Comparison of ENCODE assay signal across 25 cellular contexts in the genomic region with DNA sequence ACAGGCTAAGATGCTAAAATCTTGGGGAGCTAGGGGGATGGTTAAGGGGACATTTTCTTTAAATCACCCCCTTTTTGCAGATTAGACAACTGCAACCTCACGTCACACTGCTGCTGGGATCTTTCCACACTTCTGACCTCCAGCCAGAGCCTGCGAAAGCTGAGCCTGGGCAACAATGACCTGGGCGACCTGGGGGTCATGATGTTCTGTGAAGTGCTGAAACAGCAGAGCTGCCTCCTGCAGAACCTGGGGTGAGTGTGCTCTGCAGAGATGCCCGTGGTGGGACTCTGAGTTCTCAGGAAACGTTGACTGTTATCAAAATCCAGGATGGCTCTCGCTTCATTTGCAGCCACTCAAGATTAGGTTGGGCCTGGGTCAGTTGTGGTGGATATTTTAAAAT. TPM values are rescaled to one million over a fixed set of nuclear protein-coding genes. Genes with fewer than 3 reads are reported as not detected.
DNase-seq lines count a peak whose midpoint lies in the region; ATAC-seq, FAIRE-seq and TF ChIP-seq lines count a peak whose summit lies in the region.
"Had no signal": no experiment of that assay in that cellular context is flagged by ENCODE, and none has a peak within 500 bp of the region (broad histone marks: within the 10 kb centered on the region; RNA-seq: fewer than 3 reads in every experiment).

No MANE protein-coding gene starts in this region.

- H3K36me3 Mint-ChIP-seq in dendritic cell treated with granulocyte-macrophage colony-stimulating factor and Interleukin-4, amounts not matched to agents 40 ng/mL and 50 ng/mL, for 4 days (ENCODE audit: low read depth) = peaks cover 95% of the 10 kb centered on the region
- H3K36me3 Mint-ChIP-seq in nephron progenitor cell (ENCODE audit: low read depth) (peaks cover 19% of the 10 kb centered on the region), osteocyte (ENCODE audit: unreplicated experiment) (no peaks in the 10 kb centered on the region)

- no peak for ATAC-seq in HG03565 (IDR thresholded peaks at IDR 0.05; ENCODE audit: unreplicated experiment)
- ATAC-seq: CD8-positive, alpha-beta T cell had no signal

- H3K4me1 Mint-ChIP-seq in dendritic cell treated with granulocyte-macrophage colony-stimulating factor and Interleukin-4, amounts not matched to agents 40 ng/mL and 50 ng/mL, for 4 days (ENCODE audit: low read depth) = peaks cover 83% of the 10 kb centered on the region
- H3K4me1 Mint-ChIP-seq in nephron progenitor cell = peaks cover 31% of the 10 kb centered on the region
- H3K4me1 Mint-ChIP-seq in osteocyte (ENCODE audit: unreplicated experiment) = peaks cover 6% of the 10 kb centered on the region

- no peaks in the 10 kb centered on the region for H3K27me3 Mint-ChIP-seq in dendritic cell treated with granulocyte-macrophage colony-stimulating factor and Interleukin-4, amounts not matched to agents 40 ng/mL and 50 ng/mL, for 4 days
- H3K27me3 Mint-ChIP-seq in nephron progenitor cell (ENCODE audit: low read depth, poor library complexity) (peaks cover 12% of the 10 kb centered on the region), osteocyte (ENCODE audit: unreplicated experiment) (no peaks in the 10 kb centered on the region)
- H3K27me3 Mint-ChIP-seq: CD4-positive, alpha-beta T cell had no signal

- peak overlapping the region; percentile 89 for H3K27ac Mint-ChIP-seq in dendritic cell treated with granulocyte-macrophage colony-stimulating factor and Interleukin-4, amounts not matched to agents 40 ng/mL and 50 ng/mL, for 4 days
- H3K27ac Mint-ChIP-seq in nephron progenitor cell = no peak overlapping the region
- no peak overlapping the region for H3K27ac Mint-ChIP-seq in osteocyte (ENCODE audit: unreplicated experiment)
- H3K27ac Mint-ChIP-seq: CD4-positive, alpha-beta T cell; CD8-positive, alpha-beta T cell had no signal

- peak; percentile 17 for DNase-seq in RPMI8226
- DNase-seq in nephron progenitor cell = peak; percentile 16
- peak; percentile 59 for DNase-seq in osteocyte (ENCODE audit: extremely low spot score, unreplicated experiment)
- DNase-seq in activated CD8-positive, alpha-beta memory T cell treated with anti-CD3 and anti-CD28 coated beads for 24 hours = no peak
- DNase-seq in urothelium cell line (ENCODE audit: low spot score) = no peak
- no peak for DNase-seq in substantia nigra (lab: John Stamatoyannopoulos, UW)
- DNase-seq: 8988T; ACHN; BE2C; C1 segment of cervical spinal cord; Caco-2; Calu3; CD4-positive, alpha-beta T cell; CD8-positive, alpha-beta T cell; DMS79 treated with DMSO at 0.1 percent for 48 hours; GF-D8 had no signal

- FAIRE-seq in urothelium cell line (lab: Jason Lieb, UNC) = no peak
- FAIRE-seq: A204.1, D721Med, G401.6, GM12891, GM19239 had no signal

- intact Hi-C loops in dendritic cell treated with granulocyte-macrophage colony-stimulating factor and Interleukin-4, amounts not matched to agents 40 ng/mL and 50 ng/mL, for 4 days (cut with micrococcal nuclease) = no loop called here

- no peak overlapping the region for H3K27ac ChIP-seq in substantia nigra (ENCODE audit: low read depth, low read length, poor library complexity, severe bottlenecking)
- H3K27ac ChIP-seq: BLaER1 had no signal

- no peak overlapping the region for H3K4me3 Mint-ChIP-seq in dendritic cell treated with granulocyte-macrophage colony-stimulating factor and Interleukin-4, amounts not matched to agents 40 ng/mL and 50 ng/mL, for 4 days
- H3K4me3 Mint-ChIP-seq in nephron progenitor cell (no peak overlapping the region), osteocyte (ENCODE audit: unreplicated experiment) (no peak overlapping the region)
- H3K4me3 Mint-ChIP-seq: CD4-positive, alpha-beta T cell; CD8-positive, alpha-beta T cell had no signal

- H3K9me3 Mint-ChIP-seq in dendritic cell treated with granulocyte-macrophage colony-stimulating factor and Interleukin-4, amounts not matched to agents 40 ng/mL and 50 ng/mL, for 4 days = peaks cover 9% of the 10 kb centered on the region
- peaks cover 19% of the 10 kb centered on the region for H3K9me3 Mint-ChIP-seq in nephron progenitor cell
- H3K9me3 Mint-ChIP-seq in osteocyte (ENCODE audit: unreplicated experiment) = no peaks in the 10 kb centered on the region
- H3K9me3 Mint-ChIP-seq: CD4-positive, alpha-beta T cell; CD8-positive, alpha-beta T cell had no signal

- TF ChIP-seq CTCF in nephron progenitor cell (IDR thresholded peaks at IDR 0.05) = no peak
- TF ChIP-seq CTCF in osteocyte (IDR thresholded peaks at IDR 0.05) = no peak

RNA-seq across cellular contexts. Expression of gene OR2B11, which starts 13.3 kb away (rescaled TPM):
- total RNA-seq in osteocyte = not detected in 2 replicates
- total RNA-seq: A673; Caco-2; Calu3; CD4-positive, alpha-beta T cell; CD8-positive, alpha-beta T cell had no signal

RNA-seq across cellular contexts. Expression of gene NLRP3, which starts 28.6 kb away (rescaled TPM):
- 0.16 and 0.44 TPM in 2 replicates for total RNA-seq in osteocyte
- total RNA-seq: A673, Caco-2 had no signal

Comparison
In these comparisons a context has a peak if more than half of its experiments do, and no peak if none do; other contexts are left out.
1. DNase-seq: peak in RPMI8226 (single experiment), nephron progenitor cell (single experiment) and osteocyte (single experiment); none in activated CD8-positive, alpha-beta memory T cell treated with anti-CD3 and anti-CD28 coated beads for 24 hours (single experiment), urothelium cell line (single experiment) and substantia nigra (0 of 49).